Comparison of ENCODE assay signal across 19 cellular contexts in the genomic region with DNA sequence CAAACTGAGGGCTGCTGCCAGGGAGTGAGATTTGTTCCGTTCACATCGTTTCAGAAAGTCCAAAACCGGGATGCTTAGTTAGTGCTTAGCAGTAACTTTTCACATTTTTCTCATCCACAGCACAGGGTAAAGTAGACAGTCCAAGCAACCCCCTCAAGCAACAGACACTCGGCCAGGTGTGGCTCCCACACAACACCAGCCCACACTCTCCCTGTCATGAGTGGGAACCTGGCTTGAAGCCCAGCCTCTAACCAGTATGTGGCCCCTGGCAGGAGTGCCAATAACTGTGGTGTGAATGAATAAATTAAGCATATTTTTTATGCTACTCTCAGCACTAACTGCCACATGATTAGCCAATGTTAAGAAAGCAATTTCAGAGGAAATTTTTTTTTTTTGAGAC. TPM values are rescaled to one million over a fixed set of nuclear protein-coding genes. Genes with fewer than 3 reads are reported as not detected.
DNase-seq lines count a peak whose midpoint lies in the region; ATAC-seq and TF ChIP-seq lines count a peak whose summit lies in the region.
"Had no signal": no experiment of that assay in that cellular context is flagged by ENCODE, and none has a peak within 500 bp of the region (broad histone marks: within the 10 kb centered on the region; RNA-seq: fewer than 3 reads in every experiment).

No MANE protein-coding gene starts in this region.

- H3K9me3 Mint-ChIP-seq in GM23338 = peaks cover 4% of the 10 kb centered on the region; the same call in 2 of the 3 replicates
- H3K9me3 Mint-ChIP-seq: CD8-positive, alpha-beta T cell had no signal

- TF ChIP-seq POLR2A in sigmoid colon (IDR thresholded peaks at IDR 0.05) = no peak

- H3K36me3 Mint-ChIP-seq in GM23338 (ENCODE audit: low read depth) = peaks cover 8% of the 10 kb centered on the region
- H3K36me3 Mint-ChIP-seq: CD8-positive, alpha-beta T cell had no signal

- TF ChIP-seq EP300 in sigmoid colon (IDR thresholded peaks at IDR 0.05) = no peak

- ATAC-seq in GM23338 (no peak), HG02763 (IDR thresholded peaks at IDR 0.05; ENCODE audit: unreplicated experiment) (no peak)
- ATAC-seq: A549; CD8-positive, alpha-beta T cell had no signal

- peak overlapping the region; percentile 36 for H3K4me2 ChIP-seq in GM23338
- H3K4me2 ChIP-seq: A549 had no signal

- H3K36me3 ChIP-seq in GM23338 (ENCODE audit: insufficient read depth) = no peaks in the 10 kb centered on the region
- peaks cover 3% of the 10 kb centered on the region; the same call in 1 of the 2 replicates for H3K36me3 ChIP-seq in iPS-20b (ENCODE audit: insufficient read depth, low read depth, low read length)
- no peaks in the 10 kb centered on the region for H3K36me3 ChIP-seq in sigmoid colon
- H3K36me3 ChIP-seq in tibial artery = no peaks in the 10 kb centered on the region
- H3K36me3 ChIP-seq: MG63 had no signal

- H3K9me2 ChIP-seq in GM23338 (ENCODE audit: insufficient read depth) = no peaks in the 10 kb centered on the region

- TF ChIP-seq CTCF in GM23338 (conservative IDR thresholded peaks at IDR 0.05; ENCODE audit: low read depth in 2 of 2) = no peak
- TF ChIP-seq CTCF in sigmoid colon (IDR thresholded peaks at IDR 0.05) = no peak
- no peak for TF ChIP-seq CTCF in tibial artery (IDR thresholded peaks at IDR 0.05)

- H3K27ac Mint-ChIP-seq in GM23338 = no peak overlapping the region
- H3K27ac Mint-ChIP-seq: CD8-positive, alpha-beta T cell had no signal

- H3K27me3 Mint-ChIP-seq in GM23338 (ENCODE audit: insufficient read depth, low read depth, poor library complexity) = peaks cover 15% of the 10 kb centered on the region

- H3K4me3 Mint-ChIP-seq in GM23338 = no peak overlapping the region
- H3K4me3 Mint-ChIP-seq: CD8-positive, alpha-beta T cell had no signal

- peaks cover 34% of the 10 kb centered on the region for H4K20me1 ChIP-seq in GM23338 (replicated peaks; ENCODE audit: insufficient read depth)

- peaks cover 90% of the 10 kb centered on the region for H3K4me1 Mint-ChIP-seq in GM23338

- H3K79me2 ChIP-seq in GM23338 (replicated peaks; ENCODE audit: insufficient read depth) = peaks cover 86% of the 10 kb centered on the region

- H3K27ac ChIP-seq in GM23338 (ENCODE audit: low read depth) (no peak overlapping the region), iPS-20b (ENCODE audit: low read length) (no peak overlapping the region), sigmoid colon (peak overlapping the region in 3 of 4 donors; percentile 22 to 40 (median 27)), tibial artery (no peak overlapping the region)
- H3K27ac ChIP-seq: A549 had no signal

- 78 to 80% methylated on average over 4 of the region's 4 CpGs for WGBS in sigmoid colon, 2 donors

- H3K27me3 ChIP-seq in GM23338 (ENCODE audit: insufficient read depth) = no peaks in the 10 kb centered on the region
- H3K27me3 ChIP-seq in iPS-20b (ENCODE audit: insufficient read depth, low read length) = peaks cover 30% of the 10 kb centered on the region
- H3K27me3 ChIP-seq in sigmoid colon = no peaks in the 10 kb centered on the region
- no peaks in the 10 kb centered on the region for H3K27me3 ChIP-seq in tibial artery
- H3K27me3 ChIP-seq: MG63 had no signal

- intact Hi-C loops in sigmoid colon (cut with DNase I) = no loop called here
- intact Hi-C loops in tibial artery (cut with DNase I; ENCODE audit: low total_unique reads) = no loop called here

- H3K4me1 ChIP-seq in GM23338 (ENCODE audit: insufficient read depth) = peaks cover 93% of the 10 kb centered on the region
- peaks cover 75% of the 10 kb centered on the region for H3K4me1 ChIP-seq in iPS-20b (ENCODE audit: insufficient read depth, low read length)
- H3K4me1 ChIP-seq in sigmoid colon = peaks cover 0 to 79% (median 62%) of the 10 kb centered on the region in 4 donors
- peaks cover 0 to 6% (median 0%) of the 10 kb centered on the region in 4 donors for H3K4me1 ChIP-seq in tibial artery
- H3K4me1 ChIP-seq: A549 had no signal

- 0 out of 2 replicates have a peak overlapping the region, but pooled peaks have one; percentile 23 for H3K9ac ChIP-seq in iPS-20b (ENCODE audit: low read depth, low read length)

- H2AFZ ChIP-seq in GM23338 = no peak overlapping the region

- peaks cover 13% of the 10 kb centered on the region; the same call in 1 of the 2 replicates for H3F3A ChIP-seq in GM23338 (replicated peaks; ENCODE audit: low read depth)

- H3K9me3 ChIP-seq in iPS-20b (ENCODE audit: insufficient read depth, low read depth, low read length) (no peaks in the 10 kb centered on the region), sigmoid colon (no peaks in the 10 kb centered on the region), tibial artery (no peaks in the 10 kb centered on the region)
- H3K9me3 ChIP-seq: A549, MG63 had no signal

- H3K4me3 ChIP-seq in GM23338 (no peak overlapping the region), iPS-20b (ENCODE audit: low read length) (no peak overlapping the region), sigmoid colon (peak overlapping the region in 1 of 4 donors; percentile 1), tibial artery (no peak overlapping the region)
- H3K4me3 ChIP-seq: A549, MG63 had no signal

- DNase-seq in GM23338 (ENCODE audit: low spot score) = no peak
- peak; percentile 46 for DNase-seq in astrocyte of the hippocampus (ENCODE audit: low read depth, low spot score)
- DNase-seq in sigmoid colon = no peak
- DNase-seq in tibial artery = no peak
- no peak for DNase-seq in DMS79 treated with DMSO at 0.1 percent for 48 hours (lab: John Stamatoyannopoulos, UW)
- DNase-seq: Calu3; CD8-positive, alpha-beta T cell; EL; H7; IMR-90; MG63; NCI-H1048; NCI-H1436; NCI-H1930; NCI-H226; NCI-H524 treated with DMSO at 0.1 percent for 48 hours had no signal

TF ChIP-seq in GM23338, 12 proteins besides CTCF, POLR2A, EP300 and RAD21:
- TF ChIP-seq NANOG (IDR thresholded peaks at IDR 0.05; ENCODE audit: borderline replicate concordance) (no peak), STAT1 (IDR thresholded peaks at IDR 0.05; ENCODE audit: unreplicated experiment) (no peak), EZH2 (IDR thresholded peaks at IDR 0.05; ENCODE audit: low read depth, unreplicated experiment) (no peak), ZNF331 (CRISPR knock-in tag; IDR thresholded peaks at IDR 0.05; ENCODE audit: low read depth) (no peak)

RNA-seq across cellular contexts. Expression of a gene that starts 9.9 kb away (rescaled TPM):
- total RNA-seq in GM23338 (2014; rRNA removed; shearing (Covaris generic)) = 79.6 and 104 TPM in 2 replicates
- polyA plus RNA-seq in GM23338 (2016; fragmentation: Nextera tagmentation; extraction: Ambion mirVana) (10.7 and 11.9 TPM in 2 replicates), sigmoid colon (1 to 10 TPM in 1 of 3 donors, under 1 TPM in 2; under 0.01 to 1.2 (median 0.60) TPM)
- total RNA-seq in sigmoid colon = 10 to 100 TPM; 16.8 to 46.8 (median 20.6) TPM
- total RNA-seq: CD8-positive, alpha-beta T cell had no signal

RNA-seq across cellular contexts. Expression of a gene that starts 44.6 kb away (rescaled TPM):
- total RNA-seq in GM23338 (2014; rRNA removed; shearing (Covaris generic)) = 11.9 and 21.1 TPM in 2 replicates
- polyA plus RNA-seq in GM23338 (2016; fragmentation: Nextera tagmentation; extraction: Ambion mirVana) = 55.6 and 56.7 TPM in 2 replicates
- 1 to 10 TPM in 1 of 4 donors, under 1 TPM in 1, not detected in 2; 0.82 to 3.6 TPM for total RNA-seq in sigmoid colon
- 1 to 10 TPM in 1 of 3 donors, not detected in 2; 1.4 TPM for polyA plus RNA-seq in sigmoid colon
- total RNA-seq: CD8-positive, alpha-beta T cell had no signal

Comparison
In these comparisons a context has a peak if more than half of its experiments do, and no peak if none do; other contexts are left out.
1. H3K27ac ChIP-seq: peak in sigmoid colon (3 of 4); none in GM23338 (single experiment), iPS-20b (single experiment) and tibial artery (0 of 2).